In genomic region chr1:27153927-27154358, GRCh38 we compare ENCODE assay signal across 8 cellular contexts. TPM values are rescaled to one million over a fixed set of nuclear protein-coding genes. Genes with fewer than 3 reads are reported as not detected.
A peak's percentile ranks its signal among the peaks of the same experiment; 100 is the strongest.
DNase-seq lines count a peak whose midpoint lies in the region; ATAC-seq and TF ChIP-seq lines count a peak whose summit lies in the region.

No MANE protein-coding gene starts in this region.

- TF ChIP-seq POLR2A in lower leg skin (IDR thresholded peaks at IDR 0.05) = no peak

- H3K36me3 ChIP-seq in adipocyte (ENCODE audit: control insufficient read depth, insufficient read depth, low read length, severe bottlenecking) = no peaks in the 10 kb centered on the region
- no peaks in the 10 kb centered on the region for H3K36me3 ChIP-seq in thoracic aorta

- H3K36me3 Mint-ChIP-seq in activated CD4-positive, alpha-beta T cell treated with anti-CD3 and anti-CD28 coated beads, Interleukin-2, amount 10 ng/mL, durations not matched to agents 24 days and 14 days (ENCODE audit: low read depth) = peaks cover 9% of the 10 kb centered on the region

- peak overlapping the region; percentile 89 for H3K4me3 ChIP-seq in adipocyte (ENCODE audit: low read length)
- peak overlapping the region; percentile 58 for H3K4me3 ChIP-seq in lower leg skin (ENCODE audit: low read depth, poor library complexity, severe bottlenecking)
- H3K4me3 ChIP-seq in thoracic aorta = peak overlapping the region; percentile 88

- intact Hi-C loops in activated CD4-positive, alpha-beta T cell treated with anti-CD3 and anti-CD28 coated beads, Interleukin-2, amount 10 ng/mL, durations not matched to agents 24 days and 14 days (cut with micrococcal nuclease) = loop anchor here (2.0 kb wide), 1 partner anchor 51 kb away; no protein-coding TSS in a partner anchor
- intact Hi-C loops in lower leg skin (cut with DNase I; ENCODE audit: low total_unique reads) = loop anchor here (5.0 kb wide), 1 partner anchor 37 kb away; no protein-coding TSS in a partner anchor

- peak overlapping the region; percentile 63 to 74 for H3K27ac ChIP-seq in thoracic aorta

- TF ChIP-seq CTCF in lower leg skin (IDR thresholded peaks at IDR 0.05) = no peak
- no peak for TF ChIP-seq CTCF in thoracic aorta (IDR thresholded peaks at IDR 0.05)

- H3K4me3 Mint-ChIP-seq in activated CD4-positive, alpha-beta T cell treated with anti-CD3 and anti-CD28 coated beads, Interleukin-2, amount 10 ng/mL, durations not matched to agents 24 days and 14 days = peak overlapping the region; percentile 86

- H3K27ac Mint-ChIP-seq in activated CD4-positive, alpha-beta T cell treated with anti-CD3 and anti-CD28 coated beads, Interleukin-2, amount 10 ng/mL, durations not matched to agents 24 days and 14 days = peak overlapping the region; percentile 68

- DNase-seq in activated CD4-positive, alpha-beta T cell treated with anti-CD3 and anti-CD28 coated beads, Interleukin-2, amount 10 ng/mL, durations not matched to agents 24 days and 14 days = peak; percentile 71
- no peak for DNase-seq in activated CD4-positive, alpha-beta T cell treated with anti-CD3 and anti-CD28 coated beads for 1 hour
- DNase-seq in adipocyte (ENCODE audit: low read depth) (no peak), lower leg skin (ENCODE audit: low spot score in 2 of 2) (no peak), thoracic aorta (ENCODE audit: low spot score) (no peak), DMS153 treated with DMSO at 0.1 percent for 48 hours (lab: John Stamatoyannopoulos, UW; ENCODE audit: unreplicated experiment) (no peak)

- H3K9ac ChIP-seq in adipocyte (ENCODE audit: low read length) = peak overlapping the region; percentile 94

- H3K9me3 Mint-ChIP-seq in activated CD4-positive, alpha-beta T cell treated with anti-CD3 and anti-CD28 coated beads, Interleukin-2, amount 10 ng/mL, durations not matched to agents 24 days and 14 days = no peaks in the 10 kb centered on the region

- ATAC-seq in thoracic aorta (ENCODE audit: insufficient number of reproducible peaks, low FRiP score, low read depth) = no peak
- ATAC-seq in GM21825 (IDR thresholded peaks at IDR 0.05; ENCODE audit: unreplicated experiment) = no peak
- ATAC-seq in HG02588 (IDR thresholded peaks at IDR 0.05; ENCODE audit: unreplicated experiment) = no peak

- H3K4me1 ChIP-seq in adipocyte (ENCODE audit: control insufficient read depth, insufficient read depth, low read length) = peaks cover 38% of the 10 kb centered on the region
- H3K4me1 ChIP-seq in thoracic aorta (ENCODE audit: control insufficient read depth in 1 of 2, low read depth in 2 of 2) = peaks cover 34 to 60% of the 10 kb centered on the region in 2 donors

- H3K27me3 ChIP-seq in adipocyte (replicated peaks; ENCODE audit: control insufficient read depth, insufficient read depth, low read length) = no peaks in the 10 kb centered on the region
- no peaks in the 10 kb centered on the region for H3K27me3 ChIP-seq in thoracic aorta (replicated peaks; ENCODE audit: insufficient read depth)

- H3K9me3 ChIP-seq in adipocyte (ENCODE audit: control insufficient read depth, low read length) (no peaks in the 10 kb centered on the region), thoracic aorta (no peaks in the 10 kb centered on the region)

- 65 to 81% methylated on average over 21 of the region's 21 CpGs for WGBS in lower leg skin, 2 donors

- no peaks in the 10 kb centered on the region for H3K27me3 Mint-ChIP-seq in activated CD4-positive, alpha-beta T cell treated with anti-CD3 and anti-CD28 coated beads, Interleukin-2, amount 10 ng/mL, durations not matched to agents 24 days and 14 days

- H3K4me1 Mint-ChIP-seq in activated CD4-positive, alpha-beta T cell treated with anti-CD3 and anti-CD28 coated beads, Interleukin-2, amount 10 ng/mL, durations not matched to agents 24 days and 14 days = peaks cover 52% of the 10 kb centered on the region

RNA-seq across cellular contexts. Expression of gene SLC9A1, which starts 1.0 kb away (rescaled TPM):
- total RNA-seq in activated CD4-positive, alpha-beta T cell treated with anti-CD3 and anti-CD28 coated beads, Interleukin-2, amount 10 ng/mL, durations not matched to agents 24 days and 14 days = 25.5 and 27.1 TPM in 2 replicates
- total RNA-seq in lower leg skin (10 to 100 TPM; 10.9 to 19.4 (median 13.2) TPM), thoracic aorta (10 to 100 TPM; 12.3 to 36.3 TPM)
